In the genomic region with DNA sequence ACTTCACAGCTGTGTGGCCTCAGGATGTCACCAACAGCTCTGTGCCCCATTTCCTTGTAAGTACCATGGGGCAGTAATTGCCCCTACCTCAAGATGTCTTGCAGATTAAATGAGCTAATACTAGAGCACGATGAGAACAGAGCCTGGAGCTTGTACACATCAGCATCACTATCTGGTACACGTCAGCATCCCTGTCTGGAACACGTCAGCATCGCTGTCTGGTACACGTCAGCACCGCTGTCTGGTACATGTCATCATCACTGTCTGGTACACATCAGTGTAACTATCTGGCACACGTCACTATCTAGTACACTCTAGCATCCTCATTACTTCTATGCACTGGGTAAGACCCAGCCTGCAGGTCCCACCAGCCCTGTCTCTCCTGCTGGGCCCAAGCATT, we compare ENCODE assay signal across 19 cellular contexts. TPM values are rescaled to one million over a fixed set of nuclear protein-coding genes. Genes with fewer than 3 reads are reported as not detected.
"Had no signal": no experiment of that assay in that cellular context is flagged by ENCODE, and none has a peak within 500 bp of the region (broad histone marks: within the 10 kb centered on the region; RNA-seq: fewer than 3 reads in every experiment).

No MANE protein-coding gene starts in this region.

- H3K4me1 ChIP-seq: lower lobe of right lung, spleen had no signal

- H3K4me3 ChIP-seq: cardiac muscle cell, lower lobe of right lung, spleen, thoracic aorta, upper lobe of right lung had no signal

- DNase-seq: activated CD4-positive, alpha-beta T cell treated with anti-CD3 and anti-CD28 coated beads, Interleukin-2, amount 10 ng/mL, durations not matched to agents 7 days and 5 days; activated CD8-positive, alpha-beta T cell treated with anti-CD3 and anti-CD28 coated beads, Interleukin-2, amount 10 ng/mL, durations not matched to agents 7 days and 5 days; activated effector memory CD4-positive, alpha-beta T cell treated with Interleukin-2 at 50 U/mL for 16 hours; activated naive CD4-positive, alpha-beta T cell treated with anti-CD3 and anti-CD28 coated beads, Interleukin-2, amount 10 ng/mL, durations not matched to agents 7 days and 5 days; activated naive CD8-positive, alpha-beta T cell treated with anti-CD3 and anti-CD28 coated beads, Interleukin-2, amount 50 U/mL, for 24 hours; activated T-cell treated with anti-CD3 and anti-CD28 coated beads, Interleukin-2, amount 50 U/mL, for 48 hours; lower lobe of right lung; natural killer cell; nucleus accumbens; spleen; stimulated activated CD4-positive, alpha-beta T cell treated with anti-CD3 and anti-CD28 coated beads, Interleukin-4, amount 100 ng/mL, for 4 hours; T-cell; T-helper 9 cell; upper lobe of right lung had no signal

- H3K27me3 ChIP-seq: cardiac muscle cell, upper lobe of right lung had no signal

- H3K27ac ChIP-seq: cardiac muscle cell, lower lobe of right lung, spleen, thoracic aorta, upper lobe of right lung had no signal

- H3K9me3 ChIP-seq: lower lobe of right lung, spleen, thoracic aorta, upper lobe of right lung had no signal

- H3K36me3 ChIP-seq: cardiac muscle cell, lower lobe of right lung, spleen, thoracic aorta, upper lobe of right lung had no signal

- ATAC-seq: activated CD8-positive, alpha-beta T cell treated with anti-CD3 and anti-CD28 coated beads, Interleukin-2, amount 10 ng/mL, durations not matched to agents 7 days and 5 days; activated naive CD8-positive, alpha-beta T cell treated with anti-CD3 and anti-CD28 coated beads, Interleukin-2, amount 50 U/mL, for 24 hours; lower lobe of right lung; natural killer cell; stimulated activated memory B cell treated with anti-CD40 and anti-IgM and Interleukin-4, amounts not matched to agents 10 μg/mL and 1 μg/mL and 100 μg/mL, for 72 hours; T-cell; upper lobe of right lung had no signal

RNA-seq across cellular contexts. Expression of a gene that starts 37.2 kb away (rescaled TPM):
- total RNA-seq: activated CD4-positive, alpha-beta T cell treated with anti-CD3 and anti-CD28 coated beads, Interleukin-2, amount 10 ng/mL, durations not matched to agents 7 days and 5 days; activated CD8-positive, alpha-beta T cell treated with anti-CD3 and anti-CD28 coated beads, Interleukin-2, amount 10 ng/mL, durations not matched to agents 7 days and 5 days; cardiac muscle cell; epithelial cell of proximal tubule; fibroblast of lung; lower lobe of right lung; natural killer cell; T-cell; thoracic aorta; upper lobe of right lung had no signal
- polyA plus RNA-seq: cardiac muscle cell, fibroblast of lung had no signal

RNA-seq across cellular contexts. Expression of a gene that starts 46.1 kb away (rescaled TPM):
- total RNA-seq: activated CD4-positive, alpha-beta T cell treated with anti-CD3 and anti-CD28 coated beads, Interleukin-2, amount 10 ng/mL, durations not matched to agents 7 days and 5 days; activated CD8-positive, alpha-beta T cell treated with anti-CD3 and anti-CD28 coated beads, Interleukin-2, amount 10 ng/mL, durations not matched to agents 7 days and 5 days; cardiac muscle cell; epithelial cell of proximal tubule; fibroblast of lung; lower lobe of right lung; natural killer cell; T-cell; thoracic aorta; upper lobe of right lung had no signal
- polyA plus RNA-seq: cardiac muscle cell, fibroblast of lung had no signal
